Comparison of ENCODE assay signal across 9 cellular contexts in genomic region chr1:24321712-24322635, GRCh38. TPM values are rescaled to one million over a fixed set of nuclear protein-coding genes. Genes with fewer than 3 reads are reported as not detected.
A peak's percentile ranks its signal among the peaks of the same experiment; 100 is the strongest.
DNase-seq lines count a peak whose midpoint lies in the region; FAIRE-seq and TF ChIP-seq lines count a peak whose summit lies in the region.
"Had no signal": no experiment of that assay in that cellular context is flagged by ENCODE, and none has a peak within 500 bp of the region (broad histone marks: within the 10 kb centered on the region; RNA-seq: fewer than 3 reads in every experiment).

No MANE protein-coding gene starts in this region.

- H3K9ac ChIP-seq in smooth muscle cell (ENCODE audit: low read depth), result peak overlapping the region; percentile 66

- 4% methylated on average over 83 of the region's 86 CpGs for WGBS in smooth muscle cell (ENCODE audit: low lambda C conversion rate)

- no peaks in the 10 kb centered on the region for H3K79me2 ChIP-seq in smooth muscle cell (ENCODE audit: low read depth)

- FAIRE-seq in GM18507 (lab: Jason Lieb, UNC), result peak; percentile 59

- no peaks in the 10 kb centered on the region for H3K27me3 ChIP-seq in smooth muscle cell (ENCODE audit: low read depth)

- peak overlapping the region; percentile 85 for H3K4me2 ChIP-seq in smooth muscle cell

- H2AFZ ChIP-seq in smooth muscle cell (ENCODE audit: low read depth), result peak overlapping the region; percentile 64

- peak overlapping the region; percentile 83 for H3K27ac ChIP-seq in smooth muscle cell (ENCODE audit: low read depth)

- peaks cover 32% of the 10 kb centered on the region for H3K4me1 ChIP-seq in smooth muscle cell (ENCODE audit: low read depth)

- DNase-seq in GM18507 (ENCODE audit: extremely low spot score, insufficient read length, low read depth) (peak; percentile 62), HK-2 (ENCODE audit: unreplicated experiment) (peak; percentile 88), T-helper 22 cell (ENCODE audit: low read depth) (peak; percentile 47), astrocyte of the cerebellum (ENCODE audit: low read depth) (peak; percentile 92), smooth muscle cell (lab: John Stamatoyannopoulos, UW; ENCODE audit: unreplicated experiment) (no peak), NCI-H1694 treated with DMSO at 0.1 percent for 48 hours (lab: John Stamatoyannopoulos, UW) (no peak), D341Med (ENCODE audit: low spot score) (no peak)

- in situ Hi-C loops in astrocyte of the cerebellum (cut with HindIII; ENCODE audit: low sequenced_read_pairs), result no loop called here

- H3K4me3 ChIP-seq in astrocyte of the cerebellum (ENCODE audit: low read depth, low read length) (peak overlapping the region; percentile 14), iPS-11a (ENCODE audit: low read depth, low read length) (peak overlapping the region; percentile 21), smooth muscle cell (peak overlapping the region; percentile 43)

- H3F3A ChIP-seq in smooth muscle cell (ENCODE audit: low read depth), result peaks cover 4% of the 10 kb centered on the region

- no peaks in the 10 kb centered on the region for H4K20me1 ChIP-seq in smooth muscle cell (ENCODE audit: low read depth)

- no peaks in the 10 kb centered on the region for H3K36me3 ChIP-seq in smooth muscle cell (ENCODE audit: low read depth)

- TF ChIP-seq CTCF in astrocyte of the cerebellum (IDR thresholded peaks at IDR 0.05; ENCODE audit: low read depth, low read length, missing control alignments) (peak; percentile 3), smooth muscle cell (IDR thresholded peaks at IDR 0.05; ENCODE audit: borderline replicate concordance, insufficient read depth, poor library complexity, severe bottlenecking) (no peak)

- no peaks in the 10 kb centered on the region for H3K9me3 ChIP-seq in smooth muscle cell (replicated peaks; ENCODE audit: low read depth)

RNA-seq across cellular contexts. Expression of gene GRHL3, which starts 2.8 kb away (rescaled TPM):
- total RNA-seq in smooth muscle cell, result 5.6 and 10.5 TPM in 2 replicates
- polyA plus RNA-seq in smooth muscle cell, result 0.87 and 4.9 TPM in 2 replicates
- total RNA-seq: pulmonary artery endothelial cell had no signal

Comparison
In these comparisons a context has a peak if more than half of its experiments do, and no peak if none do; other contexts are left out.
1. DNase-seq: peak in GM18507 (single experiment), HK-2 (single experiment), T-helper 22 cell (single experiment) and astrocyte of the cerebellum (single experiment); none in smooth muscle cell (single experiment), NCI-H1694 treated with DMSO at 0.1 percent for 48 hours (single experiment) and D341Med (single experiment).
2. Peak in every context shown above with its lines, with median percentiles within 50 percentile points of each other: H3K4me3 ChIP-seq.